ENCODE assay signal across 1 cellular context in the genomic region with DNA sequence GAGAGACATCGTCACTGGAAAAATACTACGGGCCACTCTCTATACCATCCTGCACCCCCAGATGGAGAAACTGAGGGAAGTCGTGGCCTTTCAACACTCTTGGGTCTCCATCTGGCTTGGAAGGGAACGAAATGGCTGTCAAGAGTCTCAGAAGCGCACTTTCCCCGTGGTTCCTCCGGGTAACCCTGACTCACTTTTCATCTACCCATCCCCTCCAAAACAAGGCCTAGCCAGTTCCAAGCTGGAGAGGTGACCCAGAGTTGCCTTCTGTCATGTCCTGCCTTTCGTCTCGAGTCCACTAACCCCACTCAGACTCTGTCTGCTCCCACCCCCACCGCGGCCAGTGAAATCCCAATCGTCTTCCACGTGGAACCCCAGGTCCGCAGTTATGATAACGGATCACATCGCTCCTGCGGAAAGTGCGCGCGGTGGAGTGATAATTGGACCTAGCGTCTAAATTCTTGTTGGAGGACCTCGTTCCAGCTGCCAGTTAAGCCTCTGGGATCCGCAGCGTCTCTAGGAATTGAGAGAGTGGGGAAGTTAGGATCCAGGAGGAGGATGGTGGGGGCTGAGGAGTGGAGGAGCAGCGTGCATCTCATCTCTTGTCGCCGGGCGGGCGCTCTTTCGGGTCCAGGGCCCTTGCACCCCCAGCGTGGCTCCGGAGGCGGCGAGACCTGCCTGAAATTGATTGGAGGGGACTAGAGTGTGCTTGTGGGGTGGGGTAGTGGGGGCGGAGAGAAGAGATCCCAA.
TF ChIP-seq lines count a peak whose summit lies in the region.

No MANE protein-coding gene starts in this region.

TF ChIP-seq in WTC11, 78 proteins besides CTCF, POLR2A, EP300 and RAD21:
- TF ChIP-seq NR1H2 (CRISPR knock-in tag; IDR thresholded peaks at IDR 0.05) (no peak), ZNF232 (CRISPR knock-in tag; IDR thresholded peaks at IDR 0.05) (no peak), ZNF423 (CRISPR knock-in tag; IDR thresholded peaks at IDR 0.05) (no peak)
- TF ChIP-seq, protein P1, sequence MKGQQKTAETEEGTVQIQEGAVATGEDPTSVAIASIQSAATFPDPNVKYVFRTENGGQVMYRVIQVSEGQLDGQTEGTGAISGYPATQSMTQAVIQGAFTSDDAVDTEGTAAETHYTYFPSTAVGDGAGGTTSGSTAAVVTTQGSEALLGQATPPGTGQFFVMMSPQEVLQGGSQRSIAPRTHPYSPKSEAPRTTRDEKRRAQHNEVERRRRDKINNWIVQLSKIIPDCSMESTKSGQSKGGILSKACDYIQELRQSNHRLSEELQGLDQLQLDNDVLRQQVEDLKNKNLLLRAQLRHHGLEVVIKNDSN (CRISPR knock-in tag; IDR thresholded peaks at IDR 0.05) = no peak
